In the genomic region with DNA sequence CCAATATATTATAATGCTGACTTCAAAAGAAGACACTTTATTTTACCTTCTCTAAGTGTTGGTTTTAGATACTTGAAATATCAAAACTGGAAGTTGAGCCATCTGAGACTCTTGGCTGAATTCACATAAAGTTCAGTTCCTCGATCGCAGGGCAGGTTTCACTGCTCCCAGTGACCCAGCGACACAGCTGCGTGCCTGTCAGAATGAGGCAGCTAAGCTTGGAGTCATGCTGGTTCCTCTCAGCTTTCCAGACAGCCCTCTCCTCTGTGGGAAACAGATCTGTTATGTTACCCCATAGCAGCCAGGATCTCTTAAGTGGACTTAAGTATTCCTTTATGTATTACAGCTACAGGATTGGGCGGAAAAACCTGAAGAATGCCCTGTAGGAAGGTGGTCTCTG, we compare ENCODE assay signal across 11 cellular contexts.
DNase-seq lines count a peak whose midpoint lies in the region; ATAC-seq and TF ChIP-seq lines count a peak whose summit lies in the region.
"Had no signal": no experiment of that assay in that cellular context is flagged by ENCODE, and none has a peak within 500 bp of the region (broad histone marks: within the 10 kb centered on the region; RNA-seq: fewer than 3 reads in every experiment).

No MANE protein-coding gene starts in this region.

- no peaks in the 10 kb centered on the region for H3K79me2 ChIP-seq in osteoblast (ENCODE audit: insufficient read depth, low read length)

- H3K27ac Mint-ChIP-seq in nephron, result peak overlapping the region in 2 of 3 experiments; percentile 36 to 53
- H3K27ac Mint-ChIP-seq in activated CD4-positive, alpha-beta memory T cell treated with anti-CD3 and anti-CD28 coated beads for 36 hours, result no peak overlapping the region
- no peak overlapping the region for H3K27ac Mint-ChIP-seq in activated T-helper 1 cell treated with anti-CD3 and anti-CD28 coated beads, Interleukin-12 subunit alpha, Interleukin-12 subunit beta, Interleukin-2, Interleukin-4 antibody, amounts not matched to agents 30 ng/mL and 10 ng/mL and 1 ng/mL, durations not matched to agents 14 hours and 24 hours and 36 hours

- intact Hi-C loops in activated CD4-positive, alpha-beta memory T cell treated with anti-CD3 and anti-CD28 coated beads for 36 hours (cut with micrococcal nuclease), result no loop called here
- intact Hi-C loops in activated T-helper 1 cell treated with anti-CD3 and anti-CD28 coated beads, Interleukin-12 subunit alpha, Interleukin-12 subunit beta, Interleukin-2, Interleukin-4 antibody, amounts not matched to agents 30 ng/mL and 10 ng/mL and 1 ng/mL, durations not matched to agents 14 hours and 24 hours and 36 hours (cut with micrococcal nuclease), result no loop called here

- CTCF ChIA-PET in activated CD4-positive, alpha-beta memory T cell treated with anti-CD3 and anti-CD28 coated beads for 36 hours (lab: Charles Lee), result interaction anchor here (1.3 kb wide), 1 partner anchor 311 kb away, joined by 3 read pairs; no protein-coding TSS in a partner anchor

- H3K4me3 Mint-ChIP-seq in nephron, result no peak overlapping the region
- H3K4me3 Mint-ChIP-seq in activated CD4-positive, alpha-beta memory T cell treated with anti-CD3 and anti-CD28 coated beads for 36 hours, result no peak overlapping the region
- no peak overlapping the region for H3K4me3 Mint-ChIP-seq in activated T-helper 1 cell treated with anti-CD3 and anti-CD28 coated beads, Interleukin-12 subunit alpha, Interleukin-12 subunit beta, Interleukin-2, Interleukin-4 antibody, amounts not matched to agents 30 ng/mL and 10 ng/mL and 1 ng/mL, durations not matched to agents 14 hours and 24 hours and 36 hours

- peaks cover 34% of the 10 kb centered on the region for H4K20me1 ChIP-seq in osteoblast (ENCODE audit: insufficient read depth, low read length)

- DNase-seq in WERI-Rb-1 (peak; percentile 62), osteoblast (ENCODE audit: insufficient read length, low spot score, missing footprints) (no peak), hippocampal formation (lab: John Stamatoyannopoulos, UW) (no peak)
- no peak for DNase-seq in activated CD4-positive, alpha-beta memory T cell treated with anti-CD3 and anti-CD28 coated beads for 36 hours
- DNase-seq in activated T-helper 1 cell treated with anti-CD3 and anti-CD28 coated beads, Interleukin-12 subunit alpha, Interleukin-12 subunit beta, Interleukin-2, Interleukin-4 antibody, amounts not matched to agents 30 ng/mL and 10 ng/mL and 1 ng/mL, durations not matched to agents 14 hours and 24 hours and 36 hours (ENCODE audit: low spot score), result no peak
- DNase-seq: Kasumi-1, OCI-M1 had no signal

- no peaks in the 10 kb centered on the region for H3K9me3 ChIP-seq in WERI-Rb-1 (ENCODE audit: severe bottlenecking)
- H3K9me3 ChIP-seq in osteoblast (ENCODE audit: low read depth, low read length), result no peaks in the 10 kb centered on the region
- H3K9me3 ChIP-seq: adrenal gland had no signal

- H3K27me3 Mint-ChIP-seq in nephron (ENCODE audit: low read depth), result no peaks in the 10 kb centered on the region
- no peaks in the 10 kb centered on the region for H3K27me3 Mint-ChIP-seq in activated CD4-positive, alpha-beta memory T cell treated with anti-CD3 and anti-CD28 coated beads for 36 hours
- H3K27me3 Mint-ChIP-seq in activated T-helper 1 cell treated with anti-CD3 and anti-CD28 coated beads, Interleukin-12 subunit alpha, Interleukin-12 subunit beta, Interleukin-2, Interleukin-4 antibody, amounts not matched to agents 30 ng/mL and 10 ng/mL and 1 ng/mL, durations not matched to agents 14 hours and 24 hours and 36 hours (ENCODE audit: insufficient read depth), result no peaks in the 10 kb centered on the region

- no peak overlapping the region for H2AFZ ChIP-seq in osteoblast (ENCODE audit: low read length)

- no peaks in the 10 kb centered on the region for H3K4me1 ChIP-seq in osteoblast (ENCODE audit: insufficient read depth, low read length)
- H3K4me1 ChIP-seq: adrenal gland had no signal

- POLR2A ChIA-PET in activated CD4-positive, alpha-beta memory T cell treated with anti-CD3 and anti-CD28 coated beads for 36 hours (lab: Charles Lee), result no interaction called here

- H3K27ac ChIP-seq in WERI-Rb-1 (0 out of 2 replicates have a peak overlapping the region, but pooled peaks have one; percentile 11), osteoblast (ENCODE audit: low read depth, low read length) (no peak overlapping the region)
- H3K27ac ChIP-seq: adrenal gland had no signal

- peak; percentile 50 for ATAC-seq in GM18909 (IDR thresholded peaks at IDR 0.05; ENCODE audit: poor library complexity, unreplicated experiment)
- ATAC-seq in HG03060 (IDR thresholded peaks at IDR 0.05; ENCODE audit: low read depth, unreplicated experiment), result peak; percentile 19

- H3K36me3 ChIP-seq in WERI-Rb-1 (0 out of 2 replicates have a peak, but pooled peaks cover 3% of the 10 kb centered on the region), osteoblast (ENCODE audit: insufficient read depth, low read length) (peaks cover 4% of the 10 kb centered on the region)
- H3K36me3 ChIP-seq: adrenal gland had no signal

- H3K36me3 Mint-ChIP-seq in nephron (ENCODE audit: low read depth), result peaks cover 14% of the 10 kb centered on the region
- H3K36me3 Mint-ChIP-seq in activated CD4-positive, alpha-beta memory T cell treated with anti-CD3 and anti-CD28 coated beads for 36 hours, result peaks cover 10% of the 10 kb centered on the region
- peaks cover 10% of the 10 kb centered on the region for H3K36me3 Mint-ChIP-seq in activated T-helper 1 cell treated with anti-CD3 and anti-CD28 coated beads, Interleukin-12 subunit alpha, Interleukin-12 subunit beta, Interleukin-2, Interleukin-4 antibody, amounts not matched to agents 30 ng/mL and 10 ng/mL and 1 ng/mL, durations not matched to agents 14 hours and 24 hours and 36 hours (ENCODE audit: low read depth)

- no peak overlapping the region for H3K4me3 ChIP-seq in WERI-Rb-1 (ENCODE audit: low read depth, low read length)
- H3K4me3 ChIP-seq in osteoblast (ENCODE audit: insufficient read depth, low read length), result no peak overlapping the region
- H3K4me3 ChIP-seq: adrenal gland had no signal

- H3K27me3 ChIP-seq in WERI-Rb-1 (ENCODE audit: insufficient read depth, low read depth, severe bottlenecking) (no peaks in the 10 kb centered on the region), osteoblast (ENCODE audit: insufficient read depth, low read length) (no peaks in the 10 kb centered on the region)
- H3K27me3 ChIP-seq: adrenal gland had no signal

- H3K4me1 Mint-ChIP-seq in nephron, result peaks cover 12% of the 10 kb centered on the region
- peaks cover 50% of the 10 kb centered on the region for H3K4me1 Mint-ChIP-seq in activated CD4-positive, alpha-beta memory T cell treated with anti-CD3 and anti-CD28 coated beads for 36 hours (ENCODE audit: low read depth)
- H3K4me1 Mint-ChIP-seq in activated T-helper 1 cell treated with anti-CD3 and anti-CD28 coated beads, Interleukin-12 subunit alpha, Interleukin-12 subunit beta, Interleukin-2, Interleukin-4 antibody, amounts not matched to agents 30 ng/mL and 10 ng/mL and 1 ng/mL, durations not matched to agents 14 hours and 24 hours and 36 hours (ENCODE audit: low read depth), result peaks cover 57% of the 10 kb centered on the region

- no peaks in the 10 kb centered on the region for H3K9me3 Mint-ChIP-seq in nephron
- H3K9me3 Mint-ChIP-seq in activated CD4-positive, alpha-beta memory T cell treated with anti-CD3 and anti-CD28 coated beads for 36 hours, result no peaks in the 10 kb centered on the region
- H3K9me3 Mint-ChIP-seq in activated T-helper 1 cell treated with anti-CD3 and anti-CD28 coated beads, Interleukin-12 subunit alpha, Interleukin-12 subunit beta, Interleukin-2, Interleukin-4 antibody, amounts not matched to agents 30 ng/mL and 10 ng/mL and 1 ng/mL, durations not matched to agents 14 hours and 24 hours and 36 hours, result no peaks in the 10 kb centered on the region

- no peak overlapping the region for H3K4me2 ChIP-seq in osteoblast (ENCODE audit: insufficient read depth, low read length)

- no peak for TF ChIP-seq CTCF in WERI-Rb-1 (IDR thresholded peaks at IDR 0.05; ENCODE audit: low read depth, low read length)
- no peak for TF ChIP-seq CTCF in nephron (IDR thresholded peaks at IDR 0.05; ENCODE audit: unreplicated experiment in 3 of 3)
- no peak for TF ChIP-seq CTCF in osteoblast (IDR thresholded peaks at IDR 0.05; ENCODE audit: extremely low read depth, low read depth, low read length)

Comparison
In these comparisons a context has a peak if more than half of its experiments do, and no peak if none do; other contexts are left out.
1. H3K27ac Mint-ChIP-seq: peak in nephron (2 of 3); none in activated CD4-positive, alpha-beta memory T cell treated with anti-CD3 and anti-CD28 coated beads for 36 hours (single experiment) and activated T-helper 1 cell treated with anti-CD3 and anti-CD28 coated beads, Interleukin-12 subunit alpha, Interleukin-12 subunit beta, Interleukin-2, Interleukin-4 antibody, amounts not matched to agents 30 ng/mL and 10 ng/mL and 1 ng/mL, durations not matched to agents 14 hours and 24 hours and 36 hours (single experiment).